ENCODE assay signal across 18 cellular contexts in the genomic region with DNA sequence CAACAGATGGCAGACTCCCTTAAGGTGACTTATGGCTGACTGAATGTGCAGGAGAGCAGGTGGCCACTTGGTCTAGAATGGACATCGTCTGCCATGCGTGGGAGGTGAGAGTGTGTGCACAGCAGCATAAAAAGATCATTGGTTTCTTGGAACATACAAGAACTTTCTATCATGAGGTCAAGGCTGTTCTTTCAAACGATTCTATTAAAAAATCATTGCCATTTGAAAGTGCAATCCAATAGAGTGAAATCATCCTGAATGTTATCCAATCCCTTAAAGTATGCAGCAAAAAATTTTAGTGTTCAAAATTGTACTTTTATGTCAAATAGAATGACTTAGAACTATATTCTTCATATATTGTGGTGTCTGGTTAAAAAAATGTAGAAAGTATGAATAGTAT.
"Had no signal": no experiment of that assay in that cellular context is flagged by ENCODE, and none has a peak within 500 bp of the region (broad histone marks: within the 10 kb centered on the region; RNA-seq: fewer than 3 reads in every experiment).

No MANE protein-coding gene starts in this region.

- DNase-seq: activated CD4-positive, alpha-beta T cell treated with anti-CD3 and anti-CD28 coated beads, Interleukin-2, amount 10 ng/mL, durations not matched to agents 24 days and 14 days; activated CD8-positive, alpha-beta T cell treated with anti-CD3 and anti-CD28 coated beads for 36 hours; activated naive CD4-positive, alpha-beta T cell; activated naive CD8-positive, alpha-beta T cell treated with anti-CD3 and anti-CD28 coated beads for 36 hours; activated T-cell treated with anti-CD3 and anti-CD28 coated beads, Interleukin-2, amount 50 U/mL, for 1 hour; amniotic stem cell; erythroblast; left ventricle myocardium inferior; occipital lobe; retina; stimulated activated CD4-positive, alpha-beta T cell treated with anti-CD3 and anti-CD28 coated beads, Interleukin-2, amount 100 ng/mL, for 24 hours; stimulated activated naive CD4-positive, alpha-beta T cell treated with Interleukin-2 at 50 U/mL for 16 hours; T1000; thyroid gland had no signal

- H3K9me3 ChIP-seq: thyroid gland had no signal

- H3K36me3 ChIP-seq: left ventricle myocardium inferior, thyroid gland had no signal

- H3K9me3 Mint-ChIP-seq: activated CD4-positive, alpha-beta T cell treated with anti-CD3 and anti-CD28 coated beads, Interleukin-2, amount 10 ng/mL, durations not matched to agents 24 days and 14 days; activated CD8-positive, alpha-beta T cell treated with anti-CD3 and anti-CD28 coated beads for 36 hours; activated T-helper 17 cell treated with anti-CD3 and anti-CD28 coated beads, Interleukin-2, amount 50 U/mL, for 72 hours had no signal

- H3K4me1 Mint-ChIP-seq: activated CD4-positive, alpha-beta T cell treated with anti-CD3 and anti-CD28 coated beads, Interleukin-2, amount 10 ng/mL, durations not matched to agents 24 days and 14 days; activated naive CD8-positive, alpha-beta T cell treated with anti-CD3 and anti-CD28 coated beads for 36 hours; activated T-helper 17 cell treated with anti-CD3 and anti-CD28 coated beads, Interleukin-2, amount 50 U/mL, for 72 hours; brain; central memory CD8-positive, alpha-beta T cell had no signal

- H3K27me3 Mint-ChIP-seq: activated CD4-positive, alpha-beta T cell treated with anti-CD3 and anti-CD28 coated beads, Interleukin-2, amount 10 ng/mL, durations not matched to agents 24 days and 14 days; activated naive CD8-positive, alpha-beta T cell treated with anti-CD3 and anti-CD28 coated beads for 36 hours; central memory CD8-positive, alpha-beta T cell had no signal

- H3K4me1 ChIP-seq: left ventricle myocardium inferior, thyroid gland had no signal

- H3K4me3 ChIP-seq: coronary artery, left ventricle myocardium inferior, thyroid gland had no signal

- H3K27ac Mint-ChIP-seq: activated CD4-positive, alpha-beta T cell treated with anti-CD3 and anti-CD28 coated beads, Interleukin-2, amount 10 ng/mL, durations not matched to agents 24 days and 14 days; activated CD8-positive, alpha-beta T cell treated with anti-CD3 and anti-CD28 coated beads for 36 hours; activated naive CD8-positive, alpha-beta T cell treated with anti-CD3 and anti-CD28 coated beads for 36 hours; activated T-helper 17 cell treated with anti-CD3 and anti-CD28 coated beads, Interleukin-2, amount 50 U/mL, for 72 hours; brain had no signal

- H3K4me3 Mint-ChIP-seq: activated CD4-positive, alpha-beta T cell treated with anti-CD3 and anti-CD28 coated beads, Interleukin-2, amount 10 ng/mL, durations not matched to agents 24 days and 14 days; activated CD8-positive, alpha-beta T cell treated with anti-CD3 and anti-CD28 coated beads for 36 hours; activated naive CD8-positive, alpha-beta T cell treated with anti-CD3 and anti-CD28 coated beads for 36 hours; activated T-helper 17 cell treated with anti-CD3 and anti-CD28 coated beads, Interleukin-2, amount 50 U/mL, for 72 hours; brain; central memory CD8-positive, alpha-beta T cell had no signal

- H3K27me3 ChIP-seq: thyroid gland had no signal

- H3K36me3 Mint-ChIP-seq: activated naive CD8-positive, alpha-beta T cell treated with anti-CD3 and anti-CD28 coated beads for 36 hours; brain had no signal

- H3K27ac ChIP-seq: coronary artery, left ventricle myocardium inferior, thyroid gland had no signal
